In genomic region chr11:66112041-66112491, GRCh38 we compare ENCODE assay signal across 9 cellular contexts. TPM values are rescaled to one million over a fixed set of nuclear protein-coding genes. Genes with fewer than 3 reads are reported as not detected.
DNase-seq lines count a peak whose midpoint lies in the region; ATAC-seq and TF ChIP-seq lines count a peak whose summit lies in the region.
"Had no signal": no experiment of that assay in that cellular context is flagged by ENCODE, and none has a peak within 500 bp of the region (broad histone marks: within the 10 kb centered on the region; RNA-seq: fewer than 3 reads in every experiment).

No MANE protein-coding gene starts in this region.

- TF ChIP-seq CTCF in breast epithelium (IDR thresholded peaks at IDR 0.05) = no peak
- TF ChIP-seq CTCF in nephron progenitor cell (IDR thresholded peaks at IDR 0.05) = no peak

- H3K4me1 Mint-ChIP-seq in CD8-positive, alpha-beta memory T cell = peaks cover 89 to 99% (median 97%) of the 10 kb centered on the region in 3 donors
- H3K4me1 Mint-ChIP-seq in IgD-negative memory B cell (peaks cover 59 to 79% (median 71%) of the 10 kb centered on the region in 3 donors), nephron progenitor cell (peaks cover 31% of the 10 kb centered on the region)

- POLR2A ChIA-PET in CD8-positive, alpha-beta memory T cell (lab: Charles Lee) = interaction anchor here (0.6 kb wide), 1 partner anchor 159 kb away, joined by 9 read pairs; no protein-coding TSS in a partner anchor

- H3K4me3 Mint-ChIP-seq in CD8-positive, alpha-beta memory T cell = peak overlapping the region in 6 of 7 donors; percentile 2 to 49 (median 28)
- H3K4me3 Mint-ChIP-seq in IgD-negative memory B cell (peak overlapping the region; percentile 47 to 80 (median 68)), nephron progenitor cell (no peak overlapping the region)

- CTCF ChIA-PET in CD8-positive, alpha-beta memory T cell (lab: Charles Lee) = interaction anchor here (0.7 to 2.7 kb wide), 2 partner anchors 31 to 44 kb away, joined by 3 to 8 read pairs; no protein-coding TSS in a partner anchor

- no peaks in the 10 kb centered on the region for H3K36me3 ChIP-seq in CD8-positive, alpha-beta memory T cell (ENCODE audit: insufficient read depth, low read length)
- H3K36me3 ChIP-seq in breast epithelium = no peaks in the 10 kb centered on the region

- intact Hi-C loops in breast epithelium (cut with DNase I; ENCODE audit: low total_unique reads) = no loop called here

- H3K27ac Mint-ChIP-seq in CD8-positive, alpha-beta memory T cell = peak overlapping the region in 7 of 8 donors; percentile 64 to 88 (median 84)
- H3K27ac Mint-ChIP-seq in IgD-negative memory B cell (peak overlapping the region; percentile 37 to 98 (median 79)), nephron progenitor cell (peak overlapping the region; percentile 86)

- H3K27ac ChIP-seq in CD8-positive, alpha-beta memory T cell (ENCODE audit: low read depth, low read length) = no peak overlapping the region
- peak overlapping the region; percentile 20 to 73 for H3K27ac ChIP-seq in breast epithelium

- H3K27me3 ChIP-seq in CD8-positive, alpha-beta memory T cell (ENCODE audit: insufficient read depth, low read length, poor library complexity, severe bottlenecking) = no peaks in the 10 kb centered on the region
- no peaks in the 10 kb centered on the region for H3K27me3 ChIP-seq in breast epithelium

- peaks cover 0 to 22% (median 4%) of the 10 kb centered on the region in 3 donors for H3K36me3 Mint-ChIP-seq in CD8-positive, alpha-beta memory T cell
- H3K36me3 Mint-ChIP-seq in IgD-negative memory B cell (peaks cover 7% of the 10 kb centered on the region), nephron progenitor cell (ENCODE audit: low read depth) (peaks cover 4% of the 10 kb centered on the region)

- no peak for DNase-seq in CD8-positive, alpha-beta memory T cell
- no peak for DNase-seq in breast epithelium (ENCODE audit: low spot score in 2 of 2)
- no peak for DNase-seq in nephron progenitor cell
- DNase-seq in NOMO-1 treated with dmso at 0.1 percent for 144 hours (lab: John Stamatoyannopoulos, UW; ENCODE audit: unreplicated experiment) = no peak
- DNase-seq in T-helper 9 cell = no peak
- no peak for DNase-seq in NCI-H187 (lab: John Stamatoyannopoulos, UW)
- DNase-seq: activated CD4-positive, alpha-beta T cell treated with anti-CD3 and anti-CD28 coated beads for 48 hours had no signal

- no peaks in the 10 kb centered on the region for H3K9me3 ChIP-seq in CD8-positive, alpha-beta memory T cell (ENCODE audit: low read length)
- H3K9me3 ChIP-seq in breast epithelium = no peaks in the 10 kb centered on the region

- no peak for ATAC-seq in GM18907 (IDR thresholded peaks at IDR 0.05; ENCODE audit: unreplicated experiment)

- no peak overlapping the region for H3K4me3 ChIP-seq in CD8-positive, alpha-beta memory T cell (ENCODE audit: low read length)
- no peak overlapping the region for H3K4me3 ChIP-seq in breast epithelium

- H3K4me1 ChIP-seq in CD8-positive, alpha-beta memory T cell (ENCODE audit: insufficient read depth, low read length) = peaks cover 84% of the 10 kb centered on the region
- peaks cover 0 to 11% of the 10 kb centered on the region in 2 donors for H3K4me1 ChIP-seq in breast epithelium

- H3K27me3 Mint-ChIP-seq in CD8-positive, alpha-beta memory T cell = no peaks in the 10 kb centered on the region
- H3K27me3 Mint-ChIP-seq in IgD-negative memory B cell (no peaks in the 10 kb centered on the region), nephron progenitor cell (ENCODE audit: low read depth, poor library complexity) (peaks cover 3% of the 10 kb centered on the region)

- no peak for TF ChIP-seq POLR2A in breast epithelium (IDR thresholded peaks at IDR 0.05)

- no peaks in the 10 kb centered on the region for H3K9me3 Mint-ChIP-seq in CD8-positive, alpha-beta memory T cell
- H3K9me3 Mint-ChIP-seq in IgD-negative memory B cell = no peaks in the 10 kb centered on the region
- H3K9me3 Mint-ChIP-seq in nephron progenitor cell = no peaks in the 10 kb centered on the region

RNA-seq across cellular contexts. Expression of gene PACS1, which starts 42.0 kb away (rescaled TPM):
- 10 to 100 TPM; 73.3 to 77.4 TPM for total RNA-seq in CD8-positive, alpha-beta memory T cell
- polyA plus RNA-seq in CD8-positive, alpha-beta memory T cell = 86.1 TPM
- 72.9 TPM for polyA plus RNA-seq in IgD-negative memory B cell
- total RNA-seq in breast epithelium = 10 to 100 TPM; 37.9 to 40.6 (median 38.6) TPM

RNA-seq across cellular contexts. Expression of gene SF3B2, which starts 59.9 kb away (rescaled TPM):
- total RNA-seq in CD8-positive, alpha-beta memory T cell = 100 to 1,000 TPM; 261 to 274 TPM
- polyA plus RNA-seq in CD8-positive, alpha-beta memory T cell = 134 TPM
- polyA plus RNA-seq in IgD-negative memory B cell = 91.8 TPM
- 100 to 1,000 TPM; 144 to 163 (median 154) TPM for total RNA-seq in breast epithelium
